8 cellular contexts compared by ENCODE assay signal in genomic region chr10:110643670-110644597, GRCh38. TPM values are rescaled to one million over a fixed set of nuclear protein-coding genes. Genes with fewer than 3 reads are reported as not detected.
DNase-seq lines count a peak whose midpoint lies in the region; ATAC-seq and TF ChIP-seq lines count a peak whose summit lies in the region.

Gene RBM20 (plus strand): TSS chr10:110644336. CDS start chr10:110644455, 119 bp downstream.

- intact Hi-C loops in activated T-helper 2 cell treated with anti-CD3 and anti-CD28 coated beads, Interferon-gamma antibody, Interleukin-2, Interleukin-4, amounts not matched to agents 10 μg/mL and 5 μg/mL and 100 μg/mL, durations not matched to agents 14 hours and 24 hours and 36 hours (cut with micrococcal nuclease): loop anchor here (2.0 to 5.0 kb wide), 2 partner anchors 25 to 433 kb away; partner anchors contain the start of gene ADRA2A

- no peak for ATAC-seq in HG03025 (IDR thresholded peaks at IDR 0.05; ENCODE audit: low FRiP score, unreplicated experiment)
- ATAC-seq in HG03045 (IDR thresholded peaks at IDR 0.05; ENCODE audit: unreplicated experiment): no peak
- ATAC-seq in HG03378 (IDR thresholded peaks at IDR 0.05; ENCODE audit: unreplicated experiment): no peak

- H3K27me3 Mint-ChIP-seq in IgD-negative memory B cell (peaks cover 41% of the 10 kb centered on the region), progenitor cell of endocrine pancreas (peaks cover 53% of the 10 kb centered on the region)
- H3K27me3 Mint-ChIP-seq in activated T-helper 2 cell treated with anti-CD3 and anti-CD28 coated beads, Interferon-gamma antibody, Interleukin-2, Interleukin-4, amounts not matched to agents 10 μg/mL and 5 μg/mL and 100 μg/mL, durations not matched to agents 14 hours and 24 hours and 36 hours (ENCODE audit: low read depth): peaks cover 67% of the 10 kb centered on the region

- H3K36me3 ChIP-seq in cardiac muscle cell: no peaks in the 10 kb centered on the region

- H3K27ac Mint-ChIP-seq in IgD-negative memory B cell (peak within 1 kb of the TSS in 1 of 3 donors; percentile 78), progenitor cell of endocrine pancreas (peak within 1 kb of the TSS; percentile 88)
- no peak within 1 kb of the TSS for H3K27ac Mint-ChIP-seq in activated T-helper 2 cell treated with anti-CD3 and anti-CD28 coated beads, Interferon-gamma antibody, Interleukin-2, Interleukin-4, amounts not matched to agents 10 μg/mL and 5 μg/mL and 100 μg/mL, durations not matched to agents 14 hours and 24 hours and 36 hours

- H3K9me3 Mint-ChIP-seq in IgD-negative memory B cell (peaks cover 0 to 4% (median 0%) of the 10 kb centered on the region in 3 donors), progenitor cell of endocrine pancreas (ENCODE audit: low read depth) (no peaks in the 10 kb centered on the region)
- no peaks in the 10 kb centered on the region for H3K9me3 Mint-ChIP-seq in activated T-helper 2 cell treated with anti-CD3 and anti-CD28 coated beads, Interferon-gamma antibody, Interleukin-2, Interleukin-4, amounts not matched to agents 10 μg/mL and 5 μg/mL and 100 μg/mL, durations not matched to agents 14 hours and 24 hours and 36 hours

- TF ChIP-seq CTCF in GM12864 (IDR thresholded peaks at IDR 0.05; ENCODE audit: low read depth, low read length, missing control alignments) (no peak), cardiac muscle cell (IDR thresholded peaks at IDR 0.05; ENCODE audit: low read depth, low read length) (no peak), progenitor cell of endocrine pancreas (IDR thresholded peaks at IDR 0.05; ENCODE audit: unreplicated experiment) (no peak)

- no peaks in the 10 kb centered on the region for H3K9me3 ChIP-seq in cardiac muscle cell (ENCODE audit: low read depth)

- H3K27me3 ChIP-seq in cardiac muscle cell: no peaks in the 10 kb centered on the region

- H3K4me3 Mint-ChIP-seq in IgD-negative memory B cell (peak within 1 kb of the TSS; percentile 73 to 92 (median 88)), progenitor cell of endocrine pancreas (ENCODE audit: low read depth) (peak within 1 kb of the TSS; percentile 81)
- H3K4me3 Mint-ChIP-seq in activated T-helper 2 cell treated with anti-CD3 and anti-CD28 coated beads, Interferon-gamma antibody, Interleukin-2, Interleukin-4, amounts not matched to agents 10 μg/mL and 5 μg/mL and 100 μg/mL, durations not matched to agents 14 hours and 24 hours and 36 hours (ENCODE audit: low read depth): peak within 1 kb of the TSS; percentile 75

- H3K27ac ChIP-seq in cardiac muscle cell: peak within 1 kb of the TSS; percentile 86

- H3K36me3 Mint-ChIP-seq in IgD-negative memory B cell (peaks cover 2% of the 10 kb centered on the region), progenitor cell of endocrine pancreas (ENCODE audit: insufficient read depth) (no peaks in the 10 kb centered on the region)
- no peaks in the 10 kb centered on the region for H3K36me3 Mint-ChIP-seq in activated T-helper 2 cell treated with anti-CD3 and anti-CD28 coated beads, Interferon-gamma antibody, Interleukin-2, Interleukin-4, amounts not matched to agents 10 μg/mL and 5 μg/mL and 100 μg/mL, durations not matched to agents 14 hours and 24 hours and 36 hours (ENCODE audit: low read depth)

- H3K4me1 ChIP-seq in cardiac muscle cell (ENCODE audit: low read depth): peaks cover 52% of the 10 kb centered on the region

- peak within 1 kb of the TSS; percentile 55 for H3K4me3 ChIP-seq in GM12864 (ENCODE audit: low read depth, low read length)
- H3K4me3 ChIP-seq in cardiac muscle cell: peak within 1 kb of the TSS; percentile 93

- H3K4me1 Mint-ChIP-seq in IgD-negative memory B cell: peaks cover 8 to 14% (median 13%) of the 10 kb centered on the region in 3 donors
- peaks cover 23% of the 10 kb centered on the region for H3K4me1 Mint-ChIP-seq in activated T-helper 2 cell treated with anti-CD3 and anti-CD28 coated beads, Interferon-gamma antibody, Interleukin-2, Interleukin-4, amounts not matched to agents 10 μg/mL and 5 μg/mL and 100 μg/mL, durations not matched to agents 14 hours and 24 hours and 36 hours (ENCODE audit: low read depth)
- H3K4me1 Mint-ChIP-seq in progenitor cell of endocrine pancreas (ENCODE audit: low read depth): peaks cover 15% of the 10 kb centered on the region

- DNase-seq in GM12864 (ENCODE audit: low read depth) (no peak), cardiac muscle cell (ENCODE audit: low read depth in 1 of 2, low spot score in 1 of 2) (peak; percentile 34 to 76), progenitor cell of endocrine pancreas (ENCODE audit: low spot score, unreplicated experiment) (peak; percentile 44)
- no peak for DNase-seq in activated T-helper 2 cell treated with anti-CD3 and anti-CD28 coated beads, Interferon-gamma antibody, Interleukin-2, Interleukin-4, amounts not matched to agents 10 μg/mL and 5 μg/mL and 100 μg/mL, durations not matched to agents 14 hours and 24 hours and 36 hours (ENCODE audit: low spot score)

RNA-seq across cellular contexts. Expression of gene RBM20, which starts in this region (rescaled TPM):
- polyA plus RNA-seq in IgD-negative memory B cell (not detected), cardiac muscle cell (12.7 and 19.2 TPM in 2 replicates)
- total RNA-seq in activated T-helper 2 cell treated with anti-CD3 and anti-CD28 coated beads, Interferon-gamma antibody, Interleukin-2, Interleukin-4, amounts not matched to agents 10 μg/mL and 5 μg/mL and 100 μg/mL, durations not matched to agents 14 hours and 24 hours and 36 hours: 0.02 TPM in 1 of 2 replicates, not detected in the other
- total RNA-seq in cardiac muscle cell (23.0 and 28.5 TPM in 2 replicates), progenitor cell of endocrine pancreas (1.5 and 2.7 TPM in 2 replicates)

Comparison
In these comparisons a context has a peak if more than half of its experiments do, and no peak if none do; other contexts are left out.
1. RNA of gene RBM20 (polyA plus RNA-seq): 12.7 to 19.2 TPM in cardiac muscle cell; not detected in IgD-negative memory B cell (single experiment); every median in the first group is over 10 times any median in the second.
2. DNase-seq: peak in cardiac muscle cell (2 of 2) and progenitor cell of endocrine pancreas (single experiment); none in GM12864 (single experiment) and activated T-helper 2 cell treated with anti-CD3 and anti-CD28 coated beads, Interferon-gamma antibody, Interleukin-2, Interleukin-4, amounts not matched to agents 10 μg/mL and 5 μg/mL and 100 μg/mL, durations not matched to agents 14 hours and 24 hours and 36 hours (single experiment).
3. Peak in every context shown above with its lines, with median percentiles within 50 percentile points of each other: H3K4me3 Mint-ChIP-seq.